ENCODE assay signal across 13 cellular contexts in the genomic region with DNA sequence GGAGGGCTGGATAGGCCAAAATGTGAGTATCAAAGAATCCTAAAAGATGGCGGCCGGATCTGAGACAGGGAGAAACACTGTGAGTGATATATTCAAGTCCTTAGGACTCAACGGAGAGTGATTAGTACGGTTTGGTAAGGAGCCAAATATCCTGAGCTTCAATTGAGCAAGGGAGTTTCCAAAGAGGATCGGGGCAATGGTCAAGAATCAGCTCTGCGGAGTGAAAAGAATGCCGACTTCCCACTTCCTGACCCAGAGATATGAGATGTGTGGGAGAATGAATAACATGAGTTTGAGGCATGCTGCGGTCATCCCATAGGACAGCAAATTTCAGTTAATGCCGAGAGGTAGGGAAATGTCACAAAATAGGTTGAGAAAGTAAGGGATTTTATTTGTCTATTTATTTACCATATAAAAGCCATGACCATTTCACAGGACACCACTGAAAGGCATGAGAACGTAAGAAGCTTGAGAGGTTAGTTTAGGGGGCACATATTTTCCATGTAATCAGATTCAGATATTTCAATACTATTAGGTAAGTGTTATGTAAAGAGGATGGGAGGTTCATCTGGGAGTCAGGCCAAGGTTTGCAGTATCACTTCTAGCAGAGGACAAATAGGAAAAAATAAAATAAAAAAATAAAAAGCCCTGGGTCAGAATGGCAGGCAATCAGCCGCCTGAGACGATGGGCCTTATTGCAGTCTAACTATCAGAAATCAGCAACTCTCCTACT.
DNase-seq lines count a peak whose midpoint lies in the region; ATAC-seq lines count a peak whose summit lies in the region.
"Had no signal": no experiment of that assay in that cellular context is flagged by ENCODE, and none has a peak within 500 bp of the region (broad histone marks: within the 10 kb centered on the region; RNA-seq: fewer than 3 reads in every experiment).

No MANE protein-coding gene starts in this region.

- in situ Hi-C loops in ACHN (cut with HindIII; ENCODE audit: low pct_ligation_motif_present, low pct_unique_long_range_greater_than_20kb, low sequenced_read_pairs), result no loop called here

- H3K4me3 Mint-ChIP-seq in CD4-positive, alpha-beta memory T cell, result no peak overlapping the region
- H3K4me3 Mint-ChIP-seq: activated naive CD8-positive, alpha-beta T cell treated with anti-CD3 and anti-CD28 coated beads for 36 hours; dendritic cell treated with granulocyte-macrophage colony-stimulating factor and Interleukin-4, amounts not matched to agents 40 ng/mL and 50 ng/mL, for 4 days had no signal

- CTCF ChIA-PET in CD4-positive, alpha-beta memory T cell (lab: Charles Lee; ENCODE audit: partially characterized antibody), result no interaction called here

- peaks cover 2 to 8% (median 6%) of the 10 kb centered on the region in 8 donors for H3K9me3 Mint-ChIP-seq in CD4-positive, alpha-beta memory T cell
- H3K9me3 Mint-ChIP-seq: activated naive CD8-positive, alpha-beta T cell treated with anti-CD3 and anti-CD28 coated beads for 36 hours; dendritic cell treated with granulocyte-macrophage colony-stimulating factor and Interleukin-4, amounts not matched to agents 40 ng/mL and 50 ng/mL, for 4 days had no signal

- peak; percentile 98 for DNase-seq in ACHN
- DNase-seq in HT1080 (ENCODE audit: low read depth), result peak; percentile 95
- peak; percentile 99 for DNase-seq in amniotic epithelial cell (ENCODE audit: low read depth)
- peak; percentile 97 for DNase-seq in kidney tubule cell (ENCODE audit: low spot score)
- no peak for DNase-seq in CD4-positive, alpha-beta memory T cell
- DNase-seq in NCI-H774 (lab: John Stamatoyannopoulos, UW), result no peak
- DNase-seq in NCI-H510A (lab: John Stamatoyannopoulos, UW), result no peak
- DNase-seq: activated naive CD8-positive, alpha-beta T cell treated with anti-CD3 and anti-CD28 coated beads for 36 hours; PC-9 had no signal

- no peaks in the 10 kb centered on the region for H3K27me3 ChIP-seq in CD4-positive, alpha-beta memory T cell (ENCODE audit: insufficient read depth, low read length)
- H3K27me3 ChIP-seq: BLaER1 had no signal

- no peaks in the 10 kb centered on the region for H3K36me3 Mint-ChIP-seq in CD4-positive, alpha-beta memory T cell
- H3K36me3 Mint-ChIP-seq: activated naive CD8-positive, alpha-beta T cell treated with anti-CD3 and anti-CD28 coated beads for 36 hours had no signal

- H3K9me3 ChIP-seq in CD4-positive, alpha-beta memory T cell (ENCODE audit: control insufficient read depth in 1 of 2, low read length in 2 of 2), result no peaks in the 10 kb centered on the region
- H3K9me3 ChIP-seq: BLaER1 had no signal

- H3K4me3 ChIP-seq in CD4-positive, alpha-beta memory T cell (ENCODE audit: low read length in 2 of 2), result no peak overlapping the region
- H3K4me3 ChIP-seq: BLaER1, PC-9 had no signal

- POLR2A ChIA-PET in CD4-positive, alpha-beta memory T cell (lab: Charles Lee; ENCODE audit: partially characterized antibody), result no interaction called here

- intact Hi-C loops in CD4-positive, alpha-beta memory T cell (cut with micrococcal nuclease), result no loop called here

- ATAC-seq in GM21619 (IDR thresholded peaks at IDR 0.05; ENCODE audit: unreplicated experiment), result no peak

- no peaks in the 10 kb centered on the region for H3K4me1 ChIP-seq in CD4-positive, alpha-beta memory T cell (ENCODE audit: insufficient read depth, low read length)
- H3K4me1 ChIP-seq: BLaER1, parathyroid adenoma had no signal

- no peaks in the 10 kb centered on the region for H3K36me3 ChIP-seq in CD4-positive, alpha-beta memory T cell (ENCODE audit: insufficient read depth, low read length)
- H3K36me3 ChIP-seq: BLaER1 had no signal

- H3K27ac ChIP-seq in CD4-positive, alpha-beta memory T cell (ENCODE audit: low read depth, low read length), result no peak overlapping the region
- H3K27ac ChIP-seq: BLaER1, parathyroid adenoma, PC-9 had no signal

- no peaks in the 10 kb centered on the region for H3K4me1 Mint-ChIP-seq in CD4-positive, alpha-beta memory T cell
- H3K4me1 Mint-ChIP-seq: activated naive CD8-positive, alpha-beta T cell treated with anti-CD3 and anti-CD28 coated beads for 36 hours had no signal

- H3K27ac Mint-ChIP-seq in CD4-positive, alpha-beta memory T cell, result no peak overlapping the region
- H3K27ac Mint-ChIP-seq: activated naive CD8-positive, alpha-beta T cell treated with anti-CD3 and anti-CD28 coated beads for 36 hours; dendritic cell treated with granulocyte-macrophage colony-stimulating factor and Interleukin-4, amounts not matched to agents 40 ng/mL and 50 ng/mL, for 4 days had no signal

- H3K27me3 Mint-ChIP-seq in CD4-positive, alpha-beta memory T cell, result no peaks in the 10 kb centered on the region
- H3K27me3 Mint-ChIP-seq: activated naive CD8-positive, alpha-beta T cell treated with anti-CD3 and anti-CD28 coated beads for 36 hours; dendritic cell treated with granulocyte-macrophage colony-stimulating factor and Interleukin-4, amounts not matched to agents 40 ng/mL and 50 ng/mL, for 4 days had no signal

Comparison
In these comparisons a context has a peak if more than half of its experiments do, and no peak if none do; other contexts are left out.
1. DNase-seq: peak in ACHN (single experiment), HT1080 (single experiment), amniotic epithelial cell (single experiment) and kidney tubule cell (single experiment); none in CD4-positive, alpha-beta memory T cell (0 of 5), NCI-H774 (single experiment) and NCI-H510A (single experiment).